In the genomic region with DNA sequence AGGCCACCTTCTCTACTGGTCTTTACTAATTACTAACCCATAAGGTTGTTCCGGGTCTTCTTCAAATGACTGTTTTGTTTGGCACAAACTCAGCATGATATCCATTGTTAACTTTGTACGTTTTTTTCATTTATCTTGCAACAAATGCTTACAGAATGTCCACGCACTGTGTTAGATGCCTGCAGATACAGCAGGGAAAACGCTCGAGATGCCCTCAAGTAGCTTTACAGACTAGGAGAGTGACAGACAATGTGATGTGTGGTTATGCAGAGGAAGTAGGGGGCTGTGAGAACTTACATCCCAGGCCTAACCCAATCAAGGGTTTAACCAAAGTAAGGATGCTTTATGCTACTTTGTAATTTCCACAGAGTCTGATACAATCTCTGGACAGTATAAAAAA, we compare ENCODE assay signal across 9 cellular contexts. TPM values are rescaled to one million over a fixed set of nuclear protein-coding genes. Genes with fewer than 3 reads are reported as not detected.
DNase-seq lines count a peak whose midpoint lies in the region; ATAC-seq, FAIRE-seq and TF ChIP-seq lines count a peak whose summit lies in the region.
"Had no signal": no experiment of that assay in that cellular context is flagged by ENCODE, and none has a peak within 500 bp of the region (broad histone marks: within the 10 kb centered on the region; RNA-seq: fewer than 3 reads in every experiment).

No MANE protein-coding gene starts in this region.

- ATAC-seq in natural killer cell (no peak), GM19328 (IDR thresholded peaks at IDR 0.05; ENCODE audit: unreplicated experiment) (no peak)

- BruUV-seq in Calu3 (replicated peaks; lab: Mats Ljungman, UMichigan) = no TSS peak
- no TSS peak for BruUV-seq in mammary epithelial cell (replicated peaks; lab: Mats Ljungman, UMichigan)

- in situ Hi-C loops in mammary epithelial cell (cut with MboI; ENCODE audit: low sequenced_read_pairs in 2 of 2) = loop anchor here in 1 of 2 donors (25.0 kb wide), 1 partner anchor 820 kb away; no protein-coding TSS in a partner anchor

- peaks cover 22% of the 10 kb centered on the region for H3K79me2 ChIP-seq in mammary epithelial cell (ENCODE audit: insufficient read depth, low read length)

- intact Hi-C loops in Calu3 (cut with micrococcal nuclease; ENCODE audit: unreplicated experiment) (no loop called here), mammary epithelial cell (cut with micrococcal nuclease) (loop anchor here (5.0 kb wide), 2 partner anchors 240 to 550 kb away; partner anchors contain the start of gene TBCCD1), natural killer cell (cut with micrococcal nuclease) (no loop called here)

- H3K4me1 Mint-ChIP-seq in Calu3 (ENCODE audit: low read depth, unreplicated experiment) = peaks cover 19% of the 10 kb centered on the region
- peaks cover 7 to 15% of the 10 kb centered on the region in 2 donors for H3K4me1 Mint-ChIP-seq in natural killer cell

- dilution Hi-C loops in mammary epithelial cell (cut with HindIII; ENCODE audit: low sequenced_read_pairs) = loop anchor here (5.0 to 25.0 kb wide), 3 partner anchors 75 to 820 kb away; partner anchors contain the start of gene TBCCD1

- peaks cover 16% of the 10 kb centered on the region for H3K4me1 ChIP-seq in mammary epithelial cell (ENCODE audit: insufficient read depth, low read length)

- peak overlapping the region; percentile 90 for H3K27ac Mint-ChIP-seq in Calu3 (ENCODE audit: unreplicated experiment)
- H3K27ac Mint-ChIP-seq in natural killer cell = peak overlapping the region; percentile 87 to 89

- CTCF ChIA-PET in Calu3 (lab: Charles Lee) (interaction anchor here (1.1 kb wide), 1 partner anchor 14 kb away, joined by 3 read pairs; no protein-coding TSS in a partner anchor), mammary epithelial cell (lab: Charles Lee; ENCODE audit: low non-redundant PET) (no interaction called here)

- 40% methylated on average over 5 of the region's 5 CpGs for WGBS in mammary epithelial cell (ENCODE audit: low coverage, missing lambda C conversion rate)

- H3K4me3 ChIP-seq in LNCaP clone FGC (ENCODE audit: low read depth, low read length) = peak overlapping the region; percentile 98
- H3K4me3 ChIP-seq in mammary epithelial cell (replicated peaks in 1 of 3; ENCODE audit: insufficient read depth in 1 of 3, low read depth in 2 of 3, low read length in 3 of 3) = peak overlapping the region in 2 of 3 experiments; percentile 65 to 87

- H3K4me3 Mint-ChIP-seq in Calu3 (ENCODE audit: low read depth, unreplicated experiment) (peak overlapping the region; percentile 95), natural killer cell (peak overlapping the region; percentile 92)

- H3K36me3 Mint-ChIP-seq in Calu3 (ENCODE audit: insufficient read depth, unreplicated experiment) (peaks cover 47% of the 10 kb centered on the region), natural killer cell (no peaks in the 10 kb centered on the region)

- no peaks in the 10 kb centered on the region for H3K27me3 ChIP-seq in mammary epithelial cell (ENCODE audit: insufficient read depth, low read length)

- TF ChIP-seq CTCF in Calu3 (IDR thresholded peaks at IDR 0.05; ENCODE audit: unreplicated experiment) (no peak), LNCaP clone FGC (IDR thresholded peaks at IDR 0.05; ENCODE audit: control insufficient read depth, extremely low read depth, insufficient read depth) (no peak), mammary epithelial cell (conservative IDR thresholded peaks at IDR 0.05 in 1 of 2, IDR thresholded peaks at IDR 0.05 in 1 of 2; ENCODE audit: extremely low read depth in 1 of 2, insufficient read depth in 1 of 2, low read depth in 1 of 2, low read length in 2 of 2) (no peak), natural killer cell (IDR thresholded peaks at IDR 0.05) (no peak)

- no peaks in the 10 kb centered on the region for H3K9me3 ChIP-seq in mammary epithelial cell (replicated peaks; ENCODE audit: insufficient read depth, low read length)

- peak overlapping the region; percentile 87 for H3K4me2 ChIP-seq in mammary epithelial cell (ENCODE audit: insufficient read depth, low read depth, low read length)

- no peak overlapping the region for H3K27ac ChIP-seq in mammary epithelial cell (ENCODE audit: insufficient read depth, low read depth, low read length)

- H4K20me1 ChIP-seq in mammary epithelial cell (ENCODE audit: insufficient read depth, low read length) = no peaks in the 10 kb centered on the region

- H3K27me3 Mint-ChIP-seq in Calu3 (ENCODE audit: unreplicated experiment) (no peaks in the 10 kb centered on the region), natural killer cell (ENCODE audit: low read depth in 2 of 2) (no peaks in the 10 kb centered on the region)

- H3K36me3 ChIP-seq in mammary epithelial cell (ENCODE audit: insufficient read depth, low read length) = peaks cover 6% of the 10 kb centered on the region

- DNase-seq in Calu3 (no peak), LNCaP clone FGC (ENCODE audit: low read depth) (no peak), mammary epithelial cell (no peak), natural killer cell (no peak), HCEC 1CT (no peak), RCC 7860 (ENCODE audit: low spot score) (no peak), NCI-H1694 (lab: John Stamatoyannopoulos, UW) (no peak)

- no peak for FAIRE-seq in RCC 7860 (lab: Jason Lieb, UNC)
- FAIRE-seq: TTC549 had no signal

- H3K9ac ChIP-seq in mammary epithelial cell (ENCODE audit: insufficient read depth, low read length) = peak overlapping the region; percentile 85

- peak overlapping the region; percentile 98 for H2AFZ ChIP-seq in mammary epithelial cell (ENCODE audit: low read depth, low read length)

- H3K9me3 Mint-ChIP-seq in Calu3 (ENCODE audit: low read depth, unreplicated experiment) = no peaks in the 10 kb centered on the region
- no peaks in the 10 kb centered on the region for H3K9me3 Mint-ChIP-seq in natural killer cell

RNA-seq across cellular contexts. Expression of gene RFC4, which starts 0.9 kb away (rescaled TPM):
- total RNA-seq in Calu3 (2022) = 94.8 and 107 TPM in 2 replicates
- total RNA-seq in mammary epithelial cell = 10 to 100 TPM; 12.3 to 27.5 TPM
- 23.3 TPM for polyA plus RNA-seq in mammary epithelial cell
- polyA minus RNA-seq in mammary epithelial cell = 25.0 TPM
- total RNA-seq in natural killer cell = 10 to 100 TPM; 16.8 to 21.6 (median 17.3) TPM

RNA-seq across cellular contexts. Expression of gene EIF4A2, which starts 23.9 kb away (rescaled TPM):
- total RNA-seq in Calu3 (2022) (593 and 650 TPM in 2 replicates), mammary epithelial cell (100 to 1,000 TPM; 291 to 441 TPM), natural killer cell (100 to 1,000 TPM; 551 to 652 (median 621) TPM)
- 161 TPM for polyA plus RNA-seq in mammary epithelial cell
- polyA minus RNA-seq in mammary epithelial cell = 86.0 TPM

RNA-seq across cellular contexts. Expression of gene ADIPOQ, which starts 35.3 kb away (rescaled TPM):
- total RNA-seq in Calu3 (2022) (not detected in 2 replicates), mammary epithelial cell (not detected), natural killer cell (not detected)
- polyA plus RNA-seq in mammary epithelial cell = not detected
- polyA minus RNA-seq in mammary epithelial cell = not detected
